Comparison of ENCODE assay signal across 14 cellular contexts in genomic region chr9:110089681-110090370, GRCh38.
A peak's percentile ranks its signal among the peaks of the same experiment; 100 is the strongest.
DNase-seq lines count a peak whose midpoint lies in the region; ATAC-seq, FAIRE-seq and TF ChIP-seq lines count a peak whose summit lies in the region.
"Had no signal": no experiment of that assay in that cellular context is flagged by ENCODE, and none has a peak within 500 bp of the region (broad histone marks: within the 10 kb centered on the region; RNA-seq: fewer than 3 reads in every experiment).

No MANE protein-coding gene starts in this region.

- 0 out of 2 replicates have a peak, but pooled peaks cover 2% of the 10 kb centered on the region for H3F3A ChIP-seq in OCI-LY1 (ENCODE audit: insufficient read depth, low read length)

- H3K27ac ChIP-seq in A549: no peak overlapping the region
- H3K27ac ChIP-seq in OCI-LY1 (ENCODE audit: low read depth, low read length, poor library complexity, severe bottlenecking): peak overlapping the region; percentile 62
- H3K27ac ChIP-seq in left lung: no peak overlapping the region
- H3K27ac ChIP-seq: neutrophil, RWPE1 had no signal

- TF ChIP-seq POLR2A in A549 (IDR thresholded peaks at IDR 0.05; ENCODE audit: low read length): no peak

- POLR2A ChIA-PET in A549 (lab: Yijun Ruan, JAX): no interaction called here

- no peak for TF ChIP-seq EP300 in A549 (IDR thresholded peaks at IDR 0.05)

- H3K9ac ChIP-seq in OCI-LY1 (ENCODE audit: low read length): peak overlapping the region; percentile 18; the same call in 1 of the 2 replicates

- ATAC-seq in A549 (no peak), left lung (peak; percentile 65), GM21576 (IDR thresholded peaks at IDR 0.05; ENCODE audit: unreplicated experiment) (no peak)
- ATAC-seq: activated T-cell treated with anti-CD3 and anti-CD28 coated beads, Interleukin-2, amount 50 U/mL, for 4 hours had no signal

- peaks cover 96% of the 10 kb centered on the region for H3K79me2 ChIP-seq in OCI-LY1 (ENCODE audit: insufficient read depth, low read length)

- TF ChIP-seq CTCF in A549 (IDR thresholded peaks at IDR 0.05) (no peak), OCI-LY1 (IDR thresholded peaks at IDR 0.05; ENCODE audit: low read length) (no peak), left lung (IDR thresholded peaks at IDR 0.05) (no peak)

- DNase-seq in A549 (ENCODE audit: low read depth in 1 of 2, low spot score in 1 of 2): no peak
- peak; percentile 62 for DNase-seq in M059J (ENCODE audit: low read depth)
- no peak for DNase-seq in left lung
- DNase-seq in stimulated activated CD4-positive, alpha-beta T cell treated with anti-CD3 and anti-CD28 coated beads, Interleukin-4, amount 100 ng/mL, for 1 hour: no peak
- no peak for DNase-seq in pons (ENCODE audit: low spot score)
- DNase-seq in hippocampal formation (lab: John Stamatoyannopoulos, UW): no peak
- DNase-seq: activated T-cell treated with anti-CD3 and anti-CD28 coated beads, Interleukin-2, amount 50 U/mL, for 4 hours had no signal

- H3K4me1 ChIP-seq in A549 (peaks cover 15% of the 10 kb centered on the region), OCI-LY1 (ENCODE audit: insufficient read depth, low read length, severe bottlenecking) (peaks cover 55% of the 10 kb centered on the region), left lung (peaks cover 16 to 37% of the 10 kb centered on the region in 2 donors)

- peaks cover 41% of the 10 kb centered on the region for H3K36me3 ChIP-seq in OCI-LY1 (ENCODE audit: insufficient read depth, low read length)
- no peaks in the 10 kb centered on the region for H3K36me3 ChIP-seq in left lung
- H3K36me3 ChIP-seq: cardiac muscle cell, neutrophil had no signal

- H3K27me3 ChIP-seq in OCI-LY1 (ENCODE audit: insufficient read depth, low read length): no peaks in the 10 kb centered on the region
- no peaks in the 10 kb centered on the region for H3K27me3 ChIP-seq in left lung
- H3K27me3 ChIP-seq: cardiac muscle cell, neutrophil had no signal

- H4K20me1 ChIP-seq in OCI-LY1 (ENCODE audit: insufficient read depth, low read length): no peaks in the 10 kb centered on the region

- no peaks in the 10 kb centered on the region for H3K9me3 ChIP-seq in A549
- H3K9me3 ChIP-seq in OCI-LY1 (ENCODE audit: low read length): no peaks in the 10 kb centered on the region
- no peaks in the 10 kb centered on the region for H3K9me3 ChIP-seq in left lung
- H3K9me3 ChIP-seq: neutrophil had no signal

- no peak for TF ChIP-seq RAD21 in A549 (conservative IDR thresholded peaks at IDR 0.05 in 1 of 2, IDR thresholded peaks at IDR 0.05 in 1 of 2)

- FAIRE-seq in A549 (lab: Jason Lieb, UNC): no peak
- FAIRE-seq: G401.6, urothelium cell line had no signal

- no peaks in the 10 kb centered on the region for H3K9me2 ChIP-seq in OCI-LY1 (ENCODE audit: low read depth, low read length)

- 68% methylated on average over 12 of the region's 12 CpGs for WGBS in A549 (ENCODE audit: missing lambda C conversion rate)

- H2AFZ ChIP-seq in OCI-LY1 (ENCODE audit: low read length): no peak overlapping the region

- peak overlapping the region; percentile 41 for H3K4me2 ChIP-seq in A549
- peak overlapping the region; percentile 44 for H3K4me2 ChIP-seq in OCI-LY1 (ENCODE audit: low read length)

- CTCF ChIA-PET in A549 (lab: Yijun Ruan, JAX): interaction anchor here (0.9 to 1.3 kb wide), 3 partner anchors 9 to 187 kb away, joined by 3 to 4 read pairs (median 3); no protein-coding TSS in a partner anchor

- intact Hi-C loops in left lung (cut with DNase I): no loop called here

- H3K4me3 ChIP-seq in A549: no peak overlapping the region
- H3K4me3 ChIP-seq in OCI-LY1 (ENCODE audit: low read depth, low read length, poor library complexity, severe bottlenecking): peak overlapping the region; percentile 27
- no peak overlapping the region for H3K4me3 ChIP-seq in left lung
- H3K4me3 ChIP-seq: cardiac muscle cell had no signal

TF ChIP-seq in A549, 52 proteins besides CTCF, POLR2A, EP300 and RAD21:
- no peak for TF ChIP-seq USF2 (IDR thresholded peaks at IDR 0.05)
- TF ChIP-seq CEBPB (IDR thresholded peaks at IDR 0.05): no peak
- no peak for TF ChIP-seq GATA3 (IDR thresholded peaks at IDR 0.05; ENCODE audit: borderline replicate concordance)
- no peak for TF ChIP-seq MAZ (IDR thresholded peaks at IDR 0.05; ENCODE audit: borderline replicate concordance, low read depth, low read length)
- no peak for TF ChIP-seq PHF8 (IDR thresholded peaks at IDR 0.05; ENCODE audit: borderline replicate concordance, low read depth)
- no peak for TF ChIP-seq FOSL2 (IDR thresholded peaks at IDR 0.05)
- TF ChIP-seq FOSL2 (CRISPR knock-in tag; IDR thresholded peaks at IDR 0.05): peak; percentile 14; the same call in 1 of the 2 replicates
